20 cellular contexts compared by ENCODE assay signal in the genomic region with DNA sequence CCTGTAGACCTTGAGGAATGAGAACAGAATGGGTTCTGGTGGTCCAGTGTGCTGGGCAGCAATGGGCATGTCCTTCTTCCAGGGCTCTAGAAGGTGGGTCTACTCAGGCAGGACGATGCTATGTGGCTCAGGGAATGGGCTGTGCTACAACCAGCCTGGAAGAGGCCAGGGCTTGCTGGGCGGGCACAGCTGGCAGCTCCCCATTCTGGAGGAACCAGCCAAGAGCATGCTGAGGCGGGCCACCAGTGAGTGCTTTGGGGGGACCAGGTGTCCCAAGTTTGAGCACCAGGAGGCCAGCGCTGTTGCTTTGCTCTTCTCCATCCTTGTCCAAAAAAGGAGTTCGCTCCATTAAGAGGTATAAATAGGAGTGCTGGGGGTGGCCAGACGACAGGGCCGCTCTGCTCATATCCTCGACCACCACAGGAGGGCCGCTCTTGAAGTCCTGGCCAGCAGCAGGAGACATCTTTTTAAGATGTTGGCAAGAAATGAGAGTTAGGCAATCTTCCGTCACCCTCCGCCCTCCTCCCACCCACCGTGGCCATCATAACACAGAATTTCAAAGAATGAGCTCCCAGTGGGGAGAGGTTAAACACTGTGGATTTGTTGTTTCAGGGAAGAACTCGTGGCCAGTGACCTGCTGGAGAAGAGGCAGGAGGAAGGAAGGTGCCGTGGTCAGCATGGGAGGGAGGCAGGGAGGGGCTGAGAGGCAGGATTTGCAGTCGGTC.
DNase-seq lines count a peak whose midpoint lies in the region; ATAC-seq, FAIRE-seq and TF ChIP-seq lines count a peak whose summit lies in the region.
"Had no signal": no experiment of that assay in that cellular context is flagged by ENCODE, and none has a peak within 500 bp of the region (broad histone marks: within the 10 kb centered on the region; RNA-seq: fewer than 3 reads in every experiment).

No MANE protein-coding gene starts in this region.

- H3K36me3 ChIP-seq in cardiac muscle cell = no peaks in the 10 kb centered on the region
- no peaks in the 10 kb centered on the region for H3K36me3 ChIP-seq in osteoblast (ENCODE audit: insufficient read depth, low read length)
- H3K36me3 ChIP-seq: Peyer's patch, right lobe of liver had no signal

- no peak overlapping the region for H3K4me2 ChIP-seq in osteoblast (ENCODE audit: insufficient read depth, low read length)
- H3K4me2 ChIP-seq: A549 had no signal

- H4K20me1 ChIP-seq in osteoblast (ENCODE audit: insufficient read depth, low read length) = no peaks in the 10 kb centered on the region

- H3K27ac ChIP-seq in AG04450 (ENCODE audit: low read depth, low read length) (no peak overlapping the region), cardiac muscle cell (no peak overlapping the region), osteoblast (ENCODE audit: low read depth, low read length) (no peak overlapping the region)
- H3K27ac ChIP-seq: A549 had no signal

- no peaks in the 10 kb centered on the region for H3K27me3 ChIP-seq in AG04450 (ENCODE audit: control insufficient read depth, insufficient read depth, low read length)
- no peaks in the 10 kb centered on the region for H3K27me3 ChIP-seq in cardiac muscle cell
- H3K27me3 ChIP-seq in osteoblast (ENCODE audit: insufficient read depth, low read length) = no peaks in the 10 kb centered on the region
- H3K27me3 ChIP-seq: Peyer's patch, right lobe of liver had no signal

- ATAC-seq in left lobe of liver = no peak
- ATAC-seq in HG03432 (IDR thresholded peaks at IDR 0.05; ENCODE audit: unreplicated experiment) = no peak
- ATAC-seq: activated naive CD4-positive, alpha-beta T cell treated with anti-CD3 and anti-CD28 coated beads, Interleukin-2, amount 50 U/mL, for 72 hours; naive thymus-derived CD4-positive, alpha-beta T cell had no signal

- TF ChIP-seq CTCF in AG04450 (IDR thresholded peaks at IDR 0.05; ENCODE audit: low read depth, low read length) (peak; percentile 15; the same call in 1 of the 2 replicates), astrocyte of the spinal cord (IDR thresholded peaks at IDR 0.05; ENCODE audit: low read depth, low read length) (peak; percentile 20), cardiac muscle cell (IDR thresholded peaks at IDR 0.05; ENCODE audit: low read depth, low read length) (peak; percentile 40), osteoblast (IDR thresholded peaks at IDR 0.05; ENCODE audit: extremely low read depth, low read depth, low read length) (peak; percentile 6), D721Med (IDR thresholded peaks at IDR 0.05; ENCODE audit: insufficient read depth, missing control alignments) (no peak)

- in situ Hi-C loops in astrocyte of the spinal cord (cut with HindIII; ENCODE audit: low sequenced_read_pairs) = no loop called here

- CTCF ChIA-PET in AG04450 (lab: Charles Lee) = interaction anchor here (0.6 to 1.6 kb wide), 5 partner anchors 10 to 149 kb away, joined by 3 read pairs; no protein-coding TSS in a partner anchor

- H3K9me3 ChIP-seq in AG04450 (ENCODE audit: control insufficient read depth, insufficient read depth, low read length) (peaks cover 13% of the 10 kb centered on the region), cardiac muscle cell (ENCODE audit: low read depth) (no peaks in the 10 kb centered on the region), osteoblast (ENCODE audit: low read depth, low read length) (no peaks in the 10 kb centered on the region)
- H3K9me3 ChIP-seq: right lobe of liver had no signal

- H2AFZ ChIP-seq in osteoblast (ENCODE audit: low read length) = no peak overlapping the region

- H3K4me1 ChIP-seq in cardiac muscle cell (ENCODE audit: low read depth) (peaks cover 9% of the 10 kb centered on the region), osteoblast (ENCODE audit: insufficient read depth, low read length) (no peaks in the 10 kb centered on the region)
- H3K4me1 ChIP-seq: A549 had no signal

- DNase-seq in AG04450 (ENCODE audit: low read depth, low spot score) (no peak), astrocyte of the spinal cord (ENCODE audit: low read depth, low spot score) (peak; percentile 88), cardiac muscle cell (ENCODE audit: low read depth in 1 of 2, low spot score in 1 of 2) (peak in 1 of 2 donors; percentile 84), osteoblast (ENCODE audit: insufficient read length, low spot score, missing footprints) (no peak), left lobe of liver (ENCODE audit: low spot score) (no peak), cerebellum (ENCODE audit: low spot score) (no peak), D721Med (ENCODE audit: insufficient read length, low spot score) (no peak)
- DNase-seq: Calu3; GOT3; kidney glomerular epithelial cell; naive thymus-derived CD4-positive, alpha-beta T cell; NCI-H187 treated with DMSO at 0.1 percent for 48 hours; NCI-H524 treated with DMSO at 0.1 percent for 48 hours; right lobe of liver; T-helper 1 cell had no signal

- H3K79me2 ChIP-seq in osteoblast (ENCODE audit: insufficient read depth, low read length) = no peaks in the 10 kb centered on the region

- POLR2A ChIA-PET in AG04450 (lab: Yijun Ruan, JAX) = no interaction called here

- no peak for FAIRE-seq in D721Med (lab: Jason Lieb, UNC)
- FAIRE-seq: A549, GM18507 had no signal

- H3K4me3 ChIP-seq in AG04450 (ENCODE audit: low read depth, low read length) (no peak overlapping the region), astrocyte of the spinal cord (ENCODE audit: low read depth, low read length) (no peak overlapping the region), cardiac muscle cell (no peak overlapping the region), osteoblast (ENCODE audit: insufficient read depth, low read length) (no peak overlapping the region)
- H3K4me3 ChIP-seq: A549, Peyer's patch, right lobe of liver had no signal
